Comparison of ENCODE assay signal across 9 cellular contexts in the genomic region with DNA sequence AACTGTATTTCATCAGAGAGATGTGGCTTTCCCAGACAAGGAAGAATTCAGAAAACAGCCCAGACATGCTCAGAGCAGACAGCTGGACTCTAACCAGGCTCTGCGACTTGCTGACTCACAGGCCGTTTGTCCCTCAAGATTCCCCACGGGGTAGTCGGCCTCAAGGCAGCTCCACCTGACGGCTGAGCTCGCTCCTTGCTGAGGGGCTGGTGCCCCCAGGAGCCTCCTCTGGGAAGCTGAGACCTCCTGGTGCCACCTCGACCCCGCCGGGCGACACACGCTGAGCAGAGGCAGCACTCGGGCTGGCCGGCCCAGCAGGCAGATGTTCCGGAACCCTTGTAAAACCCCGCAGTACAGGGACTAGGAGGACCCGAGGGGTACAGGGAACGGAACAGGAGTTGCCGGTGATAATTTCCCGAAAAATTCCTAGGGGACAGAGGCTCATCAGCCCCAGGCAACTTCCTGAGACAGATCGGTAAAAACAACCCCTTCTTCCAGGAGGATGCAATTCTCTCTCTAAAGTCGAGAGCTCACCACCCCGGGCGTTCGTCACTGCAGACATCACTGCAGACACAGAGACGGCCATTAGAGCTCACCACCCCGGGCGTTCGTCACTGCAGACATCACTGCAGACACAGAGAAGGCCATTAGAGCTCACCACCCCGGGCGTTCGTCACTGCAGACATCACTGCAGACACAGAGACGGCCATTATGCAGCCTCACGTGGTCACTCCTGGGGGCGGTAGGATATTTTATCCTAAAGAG. TPM values are rescaled to one million over a fixed set of nuclear protein-coding genes. Genes with fewer than 3 reads are reported as not detected.
DNase-seq lines count a peak whose midpoint lies in the region; ATAC-seq and TF ChIP-seq lines count a peak whose summit lies in the region.
"Had no signal": no experiment of that assay in that cellular context is flagged by ENCODE, and none has a peak within 500 bp of the region (broad histone marks: within the 10 kb centered on the region; RNA-seq: fewer than 3 reads in every experiment).

No MANE protein-coding gene starts in this region.

- no peaks in the 10 kb centered on the region for H3K4me1 ChIP-seq in parathyroid adenoma
- no peaks in the 10 kb centered on the region for H3K4me1 ChIP-seq in BE2C

- H3K36me3 ChIP-seq in parathyroid adenoma (ENCODE audit: control insufficient read depth, insufficient read depth, low read length) (no peaks in the 10 kb centered on the region), BE2C (no peaks in the 10 kb centered on the region)

- H3K27me3 ChIP-seq in parathyroid adenoma (ENCODE audit: control insufficient read depth, insufficient read depth, low read length) (no peaks in the 10 kb centered on the region), BE2C (no peaks in the 10 kb centered on the region)

- intact Hi-C loops in Right ventricle myocardium superior (cut with DNase I) = no loop called here

- peak overlapping the region; percentile 37 for H3K27ac ChIP-seq in angular gyrus (ENCODE audit: low read depth, low read length)
- H3K27ac ChIP-seq in parathyroid adenoma = peak overlapping the region; percentile 79

- no peaks in the 10 kb centered on the region for H3K79me2 ChIP-seq in parathyroid adenoma

- H3K9me3 ChIP-seq in parathyroid adenoma (ENCODE audit: control insufficient read depth, low read length) (no peaks in the 10 kb centered on the region), BE2C (no peaks in the 10 kb centered on the region)

- no peak overlapping the region for H3K4me2 ChIP-seq in parathyroid adenoma (ENCODE audit: low read length)

- ATAC-seq in Right ventricle myocardium superior (ENCODE audit: poor library complexity) (peak; percentile 52), GM18867 (IDR thresholded peaks at IDR 0.05; ENCODE audit: unreplicated experiment) (no peak)

- H3K9ac ChIP-seq in parathyroid adenoma = no peak overlapping the region

- peak; percentile 67 for DNase-seq in AG10803 (ENCODE audit: low read depth)
- peak; percentile 58 for DNase-seq in Right ventricle myocardium superior
- no peak for DNase-seq in COLO668 (lab: John Stamatoyannopoulos, UW; ENCODE audit: unreplicated experiment)
- no peak for DNase-seq in NCI-H2196 treated with DMSO at 0.1 percent for 48 hours (lab: John Stamatoyannopoulos, UW; ENCODE audit: unreplicated experiment)
- DNase-seq in BE2C = no peak
- DNase-seq: NCI-H2171 treated with DMSO at 0.1 percent for 48 hours had no signal

- TF ChIP-seq CTCF in AG10803 (conservative IDR thresholded peaks at IDR 0.05; ENCODE audit: low read length) = no peak
- TF ChIP-seq CTCF in parathyroid adenoma (IDR thresholded peaks at IDR 0.05) = no peak
- TF ChIP-seq CTCF in BE2C (IDR thresholded peaks at IDR 0.05; ENCODE audit: low read depth, low read length) = no peak

- no peak overlapping the region for H3K4me3 ChIP-seq in AG10803 (ENCODE audit: low read length)
- H3K4me3 ChIP-seq in parathyroid adenoma (ENCODE audit: low read depth, low read length) = no peak overlapping the region
- no peak overlapping the region for H3K4me3 ChIP-seq in BE2C (ENCODE audit: low read depth, low read length)

- H2AFZ ChIP-seq in parathyroid adenoma = no peak overlapping the region

RNA-seq across cellular contexts. Expression of a gene that starts 19.9 kb away (rescaled TPM):
- 4.6 TPM for total RNA-seq in Right ventricle myocardium superior
- polyA plus RNA-seq in BE2C (2012; ENCODE audit: insufficient read depth, insufficient read length, low read depth) = 1.7 TPM

Comparison
In these comparisons a context has a peak if more than half of its experiments do, and no peak if none do; other contexts are left out.
1. DNase-seq: peak in AG10803 (single experiment) and Right ventricle myocardium superior (single experiment); none in COLO668 (single experiment), NCI-H2196 treated with DMSO at 0.1 percent for 48 hours (single experiment) and BE2C (single experiment).